In genomic region chr7:129865093-129865931, GRCh38 we compare ENCODE assay signal across 10 cellular contexts.
A peak's percentile ranks its signal among the peaks of the same experiment; 100 is the strongest.
DNase-seq lines count a peak whose midpoint lies in the region; ATAC-seq, FAIRE-seq and TF ChIP-seq lines count a peak whose summit lies in the region.
"Had no signal": no experiment of that assay in that cellular context is flagged by ENCODE, and none has a peak within 500 bp of the region (broad histone marks: within the 10 kb centered on the region; RNA-seq: fewer than 3 reads in every experiment).

No MANE protein-coding gene starts in this region.

- H3K4me3 ChIP-seq in left ventricle myocardium inferior (no peak overlapping the region), breast epithelium (no peak overlapping the region), mesenchymal stem cell (ENCODE audit: insufficient read depth in 1 of 2, low read depth in 1 of 2, low read length in 2 of 2) (no peak overlapping the region), aorta (ENCODE audit: low read length in 2 of 2) (no peak overlapping the region)

- H2BK120ac ChIP-seq in mesenchymal stem cell (ENCODE audit: low read depth, low read length), result no peak overlapping the region

- H3K4me2 ChIP-seq in mesenchymal stem cell (ENCODE audit: low read length, poor library complexity, severe bottlenecking), result peak overlapping the region; percentile 20

- H3K4ac ChIP-seq in mesenchymal stem cell (ENCODE audit: low read depth in 1 of 2, low read length in 2 of 2), result no peak overlapping the region

- H3K27ac ChIP-seq in left ventricle myocardium inferior (replicated peaks) (peak overlapping the region; percentile 88), breast epithelium (peak overlapping the region; percentile 74 to 80), mesenchymal stem cell (ENCODE audit: low read length, poor library complexity, severe bottlenecking) (peak overlapping the region; percentile 80), aorta (ENCODE audit: low read depth in 1 of 2, low read length in 2 of 2) (peak overlapping the region; percentile 82 to 92)

- H3K79me1 ChIP-seq in mesenchymal stem cell (replicated peaks; ENCODE audit: low read length, poor library complexity, severe bottlenecking), result peaks cover 5% of the 10 kb centered on the region

- peak overlapping the region; percentile 68 for H2AK5ac ChIP-seq in mesenchymal stem cell (ENCODE audit: low read length, severe bottlenecking)

- H3K36me3 ChIP-seq in left ventricle myocardium inferior, result no peaks in the 10 kb centered on the region
- H3K36me3 ChIP-seq in breast epithelium, result no peaks in the 10 kb centered on the region
- peaks cover 4 to 7% of the 10 kb centered on the region in 2 experiments for H3K36me3 ChIP-seq in mesenchymal stem cell (ENCODE audit: control insufficient read depth in 1 of 2, insufficient read depth in 2 of 2, low read depth in 1 of 2, low read length in 2 of 2)
- H3K36me3 ChIP-seq in aorta (ENCODE audit: control insufficient read depth in 1 of 2, insufficient read depth in 2 of 2, low read length in 1 of 2), result no peaks in the 10 kb centered on the region

- H3K9ac ChIP-seq in mesenchymal stem cell (ENCODE audit: low read length), result peak overlapping the region; percentile 27

- intact Hi-C loops in left ventricle myocardium inferior (cut with micrococcal nuclease) (no loop called here), left ventricle myocardium superior (cut with micrococcal nuclease) (no loop called here), breast epithelium (cut with DNase I; ENCODE audit: low total_unique reads) (no loop called here), aorta (cut with DNase I) (loop anchor here (1.0 to 5.0 kb wide), 2 partner anchors 82 kb away; no protein-coding TSS in a partner anchor)

- no peaks in the 10 kb centered on the region for H3K27me3 ChIP-seq in left ventricle myocardium inferior (ENCODE audit: low read depth)
- no peaks in the 10 kb centered on the region for H3K27me3 ChIP-seq in breast epithelium
- no peaks in the 10 kb centered on the region for H3K27me3 ChIP-seq in mesenchymal stem cell (ENCODE audit: control insufficient read depth in 1 of 2, insufficient read depth in 1 of 2, low read length in 2 of 2)
- H3K27me3 ChIP-seq in aorta (ENCODE audit: control insufficient read depth in 1 of 2, insufficient read depth in 2 of 2, low read length in 1 of 2), result no peaks in the 10 kb centered on the region

- TF ChIP-seq CTCF in left ventricle myocardium inferior (IDR thresholded peaks at IDR 0.05; ENCODE audit: borderline replicate concordance), result no peak
- TF ChIP-seq CTCF in breast epithelium (IDR thresholded peaks at IDR 0.05), result no peak

- H3K23ac ChIP-seq in mesenchymal stem cell (ENCODE audit: low read length in 2 of 2), result no peak overlapping the region

- ATAC-seq in left ventricle myocardium superior (no peak), aorta (ENCODE audit: low FRiP score) (no peak), HG02571 (IDR thresholded peaks at IDR 0.05; ENCODE audit: unreplicated experiment) (no peak), HG03354 (IDR thresholded peaks at IDR 0.05; ENCODE audit: poor library complexity, severe bottlenecking, unreplicated experiment) (no peak)

- 94% methylated on average over 3 of the region's 4 CpGs for WGBS in mesenchymal stem cell
- WGBS in aorta, 2 donors, result 31 to 53% methylated on average over 4 of the region's 4 CpGs

- H3K4me1 ChIP-seq in left ventricle myocardium inferior (peaks cover 89% of the 10 kb centered on the region), breast epithelium (peaks cover 5 to 27% of the 10 kb centered on the region in 2 donors), mesenchymal stem cell (ENCODE audit: control insufficient read depth, insufficient read depth, low read depth, low read length) (peaks cover 17% of the 10 kb centered on the region), aorta (ENCODE audit: control insufficient read depth in 1 of 2, insufficient read depth in 2 of 2, low read length in 2 of 2) (peaks cover 9 to 16% of the 10 kb centered on the region in 2 donors)

- no peak overlapping the region for H4K91ac ChIP-seq in mesenchymal stem cell (ENCODE audit: low read length)

- H3K18ac ChIP-seq in mesenchymal stem cell (ENCODE audit: low read depth in 1 of 2, low read length in 2 of 2), result no peak overlapping the region

- DNase-seq in left ventricle myocardium inferior (no peak), left ventricle myocardium superior (no peak), breast epithelium (ENCODE audit: low spot score in 2 of 2) (no peak), mesenchymal stem cell (peak; percentile 26), aorta (no peak), urothelium cell line (ENCODE audit: low spot score) (no peak)
- DNase-seq: activated B cell treated with CpG ODN at 0.5 μM for 24 hours, KBM-7 had no signal

- H2AFZ ChIP-seq in mesenchymal stem cell (ENCODE audit: low read depth, low read length), result no peak overlapping the region

- no peak overlapping the region for H2BK15ac ChIP-seq in mesenchymal stem cell (ENCODE audit: low read depth, poor library complexity, severe bottlenecking)

- TF ChIP-seq POLR2A in breast epithelium (IDR thresholded peaks at IDR 0.05), result no peak

- H2BK5ac ChIP-seq in mesenchymal stem cell (ENCODE audit: low read depth, low read length, poor library complexity, severe bottlenecking), result peak overlapping the region; percentile 22

- no peak for FAIRE-seq in urothelium cell line (lab: Jason Lieb, UNC)

- H4K8ac ChIP-seq in mesenchymal stem cell (ENCODE audit: low read length), result no peak overlapping the region

- H3K9me3 ChIP-seq in left ventricle myocardium inferior (replicated peaks) (no peaks in the 10 kb centered on the region), breast epithelium (no peaks in the 10 kb centered on the region), mesenchymal stem cell (ENCODE audit: control insufficient read depth, low read length) (no peaks in the 10 kb centered on the region), aorta (ENCODE audit: control insufficient read depth, low read length) (no peaks in the 10 kb centered on the region)

- H3K14ac ChIP-seq in mesenchymal stem cell (ENCODE audit: low read length in 2 of 2), result no peak overlapping the region

- H2BK12ac ChIP-seq in mesenchymal stem cell (ENCODE audit: low read length in 2 of 2), result no peak overlapping the region

Comparison
In these comparisons a context has a peak if more than half of its experiments do, and no peak if none do; other contexts are left out.
1. intact Hi-C loops: an anchor here in aorta (1.0 to 5.0 kb wide); none called in left ventricle myocardium inferior, left ventricle myocardium superior and breast epithelium.